8 cellular contexts compared by ENCODE assay signal in genomic region chr16:85011846-85012284, GRCh38. TPM values are rescaled to one million over a fixed set of nuclear protein-coding genes. Genes with fewer than 3 reads are reported as not detected.
DNase-seq lines count a peak whose midpoint lies in the region; ATAC-seq and TF ChIP-seq lines count a peak whose summit lies in the region.

No MANE protein-coding gene starts in this region.

- H3K9me3 ChIP-seq in CD4-positive, CD25-positive, alpha-beta regulatory T cell (ENCODE audit: control insufficient read depth in 2 of 2, low read length in 2 of 2) = no peaks in the 10 kb centered on the region

- ATAC-seq in CD4-positive, CD25-positive, alpha-beta regulatory T cell (ENCODE audit: low read depth in 2 of 2) = no peak
- no peak for ATAC-seq in effector memory CD8-positive, alpha-beta T cell (replicated peaks)
- ATAC-seq in GM19397 (IDR thresholded peaks at IDR 0.05; ENCODE audit: unreplicated experiment) = no peak

- no peak for DNase-seq in CD4-positive, CD25-positive, alpha-beta regulatory T cell
- DNase-seq in LNCaP clone FGC (ENCODE audit: low read depth) (no peak), nephron progenitor cell (no peak), occipital lobe (lab: John Stamatoyannopoulos, UW) (no peak), DMS153 treated with DMSO at 0.1 percent for 48 hours (lab: John Stamatoyannopoulos, UW; ENCODE audit: unreplicated experiment) (no peak), NCI-H345 treated with DMSO at 0.1 percent for 48 hours (lab: John Stamatoyannopoulos, UW; ENCODE audit: unreplicated experiment) (no peak)
- DNase-seq in effector memory CD8-positive, alpha-beta T cell = no peak

- TF ChIP-seq CTCF in LNCaP clone FGC (IDR thresholded peaks at IDR 0.05; ENCODE audit: control insufficient read depth, extremely low read depth, insufficient read depth) = no peak
- no peak for TF ChIP-seq CTCF in nephron progenitor cell (IDR thresholded peaks at IDR 0.05)

- H3K9me3 Mint-ChIP-seq in CD4-positive, CD25-positive, alpha-beta regulatory T cell = peaks cover 0 to 5% (median 0%) of the 10 kb centered on the region in 7 donors
- no peaks in the 10 kb centered on the region for H3K9me3 Mint-ChIP-seq in effector memory CD8-positive, alpha-beta T cell
- no peaks in the 10 kb centered on the region for H3K9me3 Mint-ChIP-seq in nephron progenitor cell

- peaks cover under 1% of the 10 kb centered on the region for H3K36me3 ChIP-seq in CD4-positive, CD25-positive, alpha-beta regulatory T cell (ENCODE audit: control insufficient read depth, insufficient read depth, low read length)

- H3K27me3 Mint-ChIP-seq in CD4-positive, CD25-positive, alpha-beta regulatory T cell = peaks cover 9% of the 10 kb centered on the region
- H3K27me3 Mint-ChIP-seq in effector memory CD8-positive, alpha-beta T cell = peaks cover 0 to 7% of the 10 kb centered on the region in 2 donors
- peaks cover 11% of the 10 kb centered on the region for H3K27me3 Mint-ChIP-seq in nephron progenitor cell (ENCODE audit: low read depth, poor library complexity)

- H3K4me1 ChIP-seq in CD4-positive, CD25-positive, alpha-beta regulatory T cell (ENCODE audit: control insufficient read depth, insufficient read depth, low read length, poor library complexity, severe bottlenecking) = peaks cover 31% of the 10 kb centered on the region

- H3K27me3 ChIP-seq in CD4-positive, CD25-positive, alpha-beta regulatory T cell (ENCODE audit: control insufficient read depth, insufficient read depth, low read length) = no peaks in the 10 kb centered on the region

- H3K4me1 Mint-ChIP-seq in CD4-positive, CD25-positive, alpha-beta regulatory T cell = peaks cover 15 to 48% (median 34%) of the 10 kb centered on the region in 4 donors
- H3K4me1 Mint-ChIP-seq in effector memory CD8-positive, alpha-beta T cell (ENCODE audit: low read depth in 2 of 2) = peaks cover 24 to 28% of the 10 kb centered on the region in 2 donors
- H3K4me1 Mint-ChIP-seq in nephron progenitor cell = peaks cover 55% of the 10 kb centered on the region

- peaks cover 4% of the 10 kb centered on the region for H3K36me3 Mint-ChIP-seq in CD4-positive, CD25-positive, alpha-beta regulatory T cell
- H3K36me3 Mint-ChIP-seq in effector memory CD8-positive, alpha-beta T cell (ENCODE audit: insufficient read depth) = peaks cover 31% of the 10 kb centered on the region
- H3K36me3 Mint-ChIP-seq in nephron progenitor cell (ENCODE audit: low read depth) = peaks cover 5% of the 10 kb centered on the region

- peak overlapping the region; percentile 84 for H3K4me3 ChIP-seq in CD4-positive, CD25-positive, alpha-beta regulatory T cell (ENCODE audit: low read depth, low read length)
- H3K4me3 ChIP-seq in LNCaP clone FGC (ENCODE audit: low read depth, low read length) = peak overlapping the region; percentile 69

- H3K27ac ChIP-seq in CD4-positive, CD25-positive, alpha-beta regulatory T cell (ENCODE audit: insufficient read depth, low read length, poor library complexity, severe bottlenecking) = peak overlapping the region; percentile 97

- H3K27ac Mint-ChIP-seq in CD4-positive, CD25-positive, alpha-beta regulatory T cell = peak overlapping the region; percentile 98 to 99 (median 98)
- H3K27ac Mint-ChIP-seq in effector memory CD8-positive, alpha-beta T cell = peak overlapping the region; percentile 98 to 100
- peak overlapping the region; percentile 99 for H3K27ac Mint-ChIP-seq in nephron progenitor cell

- H3K4me3 Mint-ChIP-seq in CD4-positive, CD25-positive, alpha-beta regulatory T cell = peak overlapping the region; percentile 92 to 97 (median 96)
- peak overlapping the region; percentile 98 to 99 for H3K4me3 Mint-ChIP-seq in effector memory CD8-positive, alpha-beta T cell
- H3K4me3 Mint-ChIP-seq in nephron progenitor cell = peak overlapping the region; percentile 93

RNA-seq across cellular contexts. Expression of gene ZDHHC7, which starts 0.5 kb away (rescaled TPM):
- 42.6 TPM for total RNA-seq in CD4-positive, CD25-positive, alpha-beta regulatory T cell
- 10 to 100 TPM; 26.0 to 38.9 (median 37.1) TPM for polyA plus RNA-seq in CD4-positive, CD25-positive, alpha-beta regulatory T cell
- total RNA-seq in occipital lobe = 24.0 TPM

RNA-seq across cellular contexts. Expression of gene KIAA0513, which starts 15.7 kb away (rescaled TPM):
- 7.5 TPM for total RNA-seq in CD4-positive, CD25-positive, alpha-beta regulatory T cell
- 1 to 10 TPM; 1.5 to 3.9 (median 3.3) TPM for polyA plus RNA-seq in CD4-positive, CD25-positive, alpha-beta regulatory T cell
- total RNA-seq in occipital lobe = 53.7 TPM
